10 cellular contexts compared by ENCODE assay signal in the genomic region with DNA sequence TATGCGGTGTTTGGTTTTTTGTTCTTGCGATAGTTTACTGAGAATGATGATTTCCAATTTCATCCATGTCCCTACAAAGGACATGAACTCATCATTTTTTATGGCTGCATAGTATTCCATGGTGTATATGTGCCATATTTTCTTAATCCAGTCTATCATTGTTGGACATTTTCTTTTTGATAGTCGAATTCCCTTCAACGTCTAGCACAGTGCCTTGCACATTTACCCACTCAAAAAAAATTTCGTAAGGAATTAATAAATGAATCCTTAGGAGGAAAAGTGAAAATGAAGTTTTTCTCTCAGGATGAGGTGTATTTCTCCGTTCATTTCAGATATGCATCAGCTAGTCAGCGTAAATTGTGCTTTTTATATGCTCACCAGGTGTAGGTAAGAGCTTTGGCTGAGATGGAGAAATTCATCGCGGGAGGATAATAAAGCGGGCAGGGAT. TPM values are rescaled to one million over a fixed set of nuclear protein-coding genes. Genes with fewer than 3 reads are reported as not detected.
DNase-seq lines count a peak whose midpoint lies in the region; ATAC-seq and TF ChIP-seq lines count a peak whose summit lies in the region.
"Not testable (repeated sequence)": the region's sequence is repeated elsewhere in the genome, so short reads cannot be mapped to it uniquely, and the experiment has no call there.
"Had no signal": no experiment of that assay in that cellular context is flagged by ENCODE, and none has a peak within 500 bp of the region (broad histone marks: within the 10 kb centered on the region; RNA-seq: fewer than 3 reads in every experiment).

No MANE protein-coding gene starts in this region.

- H3K4me1 Mint-ChIP-seq in Calu3 (ENCODE audit: low read depth, unreplicated experiment): peaks cover 30% of the 10 kb centered on the region
- H3K4me1 Mint-ChIP-seq in activated CD4-positive, alpha-beta memory T cell treated with anti-CD3 and anti-CD28 coated beads for 36 hours (ENCODE audit: low read depth): peaks cover 17% of the 10 kb centered on the region

- H2AFZ ChIP-seq in mesenchymal stem cell (ENCODE audit: low read depth, low read length): not testable (repeated sequence)

- ATAC-seq in psoas muscle, upper lobe of right lung: not testable (repeated sequence)

- H3K23ac ChIP-seq in mesenchymal stem cell (ENCODE audit: low read length in 2 of 2): not testable (repeated sequence)

- BruUV-seq in Calu3 (replicated peaks; lab: Mats Ljungman, UMichigan): not testable (repeated sequence)

- not testable (repeated sequence) for H2BK120ac ChIP-seq in mesenchymal stem cell (ENCODE audit: low read depth, low read length)

- peaks cover 30% of the 10 kb centered on the region for H3K36me3 Mint-ChIP-seq in Calu3 (ENCODE audit: insufficient read depth, unreplicated experiment)
- H3K36me3 Mint-ChIP-seq in activated CD4-positive, alpha-beta memory T cell treated with anti-CD3 and anti-CD28 coated beads for 36 hours: peaks cover 12% of the 10 kb centered on the region

- H3K9me3 Mint-ChIP-seq in Calu3 (ENCODE audit: low read depth, unreplicated experiment); activated CD4-positive, alpha-beta memory T cell treated with anti-CD3 and anti-CD28 coated beads for 36 hours: not testable (repeated sequence)

- not testable (repeated sequence) for H3K27me3 Mint-ChIP-seq in Calu3 (ENCODE audit: unreplicated experiment)
- peaks cover 22% of the 10 kb centered on the region for H3K27me3 Mint-ChIP-seq in activated CD4-positive, alpha-beta memory T cell treated with anti-CD3 and anti-CD28 coated beads for 36 hours

- H4K91ac ChIP-seq in mesenchymal stem cell (ENCODE audit: low read length): not testable (repeated sequence)

- H3K27ac ChIP-seq in breast epithelium: peak overlapping the region; percentile 79 to 88
- H3K27ac ChIP-seq in mesenchymal stem cell (ENCODE audit: low read length, poor library complexity, severe bottlenecking); psoas muscle; upper lobe of right lung: not testable (repeated sequence)

- H3K14ac ChIP-seq in mesenchymal stem cell (ENCODE audit: low read length in 2 of 2): not testable (repeated sequence)

- not testable (repeated sequence) for DNase-seq in Calu3; NB4 (ENCODE audit: low read depth); activated CD4-positive, alpha-beta memory T cell treated with anti-CD3 and anti-CD28 coated beads for 36 hours; breast epithelium (ENCODE audit: low spot score in 2 of 2); fibroblast of villous mesenchyme (ENCODE audit: low read depth); mesenchymal stem cell; psoas muscle; upper lobe of right lung

- H3K79me1 ChIP-seq in mesenchymal stem cell (replicated peaks; ENCODE audit: low read length, poor library complexity, severe bottlenecking): peaks cover 11% of the 10 kb centered on the region

- CTCF ChIA-PET in Calu3 (lab: Charles Lee): interaction anchor here (0.8 to 1.2 kb wide), 3 partner anchors 36 to 64 kb away, joined by 3 to 7 read pairs (median 3); no protein-coding TSS in a partner anchor
- CTCF ChIA-PET in activated CD4-positive, alpha-beta memory T cell treated with anti-CD3 and anti-CD28 coated beads for 36 hours (lab: Charles Lee): interaction anchor here (1.0 kb wide), 1 partner anchor 100 kb away, joined by 5 read pairs; no protein-coding TSS in a partner anchor

- not testable (repeated sequence) for H3K27me3 ChIP-seq in breast epithelium, upper lobe of right lung
- H3K27me3 ChIP-seq in mesenchymal stem cell (ENCODE audit: control insufficient read depth in 1 of 2, insufficient read depth in 1 of 2, low read length in 2 of 2) (peaks cover 3 to 11% of the 10 kb centered on the region in 2 experiments), psoas muscle (ENCODE audit: insufficient read depth in 3 of 3, low read length in 2 of 3) (peaks cover 0 to 16% (median 2%) of the 10 kb centered on the region in 3 donors)

- peak overlapping the region; percentile 91 for H3K27ac Mint-ChIP-seq in Calu3 (ENCODE audit: unreplicated experiment)
- not testable (repeated sequence) for H3K27ac Mint-ChIP-seq in activated CD4-positive, alpha-beta memory T cell treated with anti-CD3 and anti-CD28 coated beads for 36 hours

- WGBS in mesenchymal stem cell: 24% methylated on average over 7 of the region's 10 CpGs
- 20 to 23% (median 20%) methylated on average over 8 of the region's 10 CpGs for WGBS in psoas muscle, 3 donors

- H3K4me1 ChIP-seq in breast epithelium, upper lobe of right lung: not testable (repeated sequence)
- H3K4me1 ChIP-seq in mesenchymal stem cell (ENCODE audit: control insufficient read depth, insufficient read depth, low read depth, low read length) (peaks cover 11% of the 10 kb centered on the region), psoas muscle (peaks cover 19% of the 10 kb centered on the region)

- not testable (repeated sequence) for H3K4ac ChIP-seq in mesenchymal stem cell (ENCODE audit: low read depth in 1 of 2, low read length in 2 of 2)

- peak overlapping the region; percentile 88 for H3K9ac ChIP-seq in mesenchymal stem cell (ENCODE audit: low read length)

- not testable (repeated sequence) for H3K9me3 ChIP-seq in breast epithelium; mesenchymal stem cell (ENCODE audit: control insufficient read depth, low read length); psoas muscle; upper lobe of right lung

- TF ChIP-seq CTCF in Calu3 (IDR thresholded peaks at IDR 0.05; ENCODE audit: unreplicated experiment); NB4 (IDR thresholded peaks at IDR 0.05; ENCODE audit: low read depth, low read length); breast epithelium (IDR thresholded peaks at IDR 0.05); fibroblast of villous mesenchyme (IDR thresholded peaks at IDR 0.05; ENCODE audit: insufficient read depth, low read depth, low read length); psoas muscle (IDR thresholded peaks at IDR 0.05); upper lobe of right lung (IDR thresholded peaks at IDR 0.05): not testable (repeated sequence)

- not testable (repeated sequence) for H2BK12ac ChIP-seq in mesenchymal stem cell (ENCODE audit: low read length in 2 of 2)

- POLR2A ChIA-PET in activated CD4-positive, alpha-beta memory T cell treated with anti-CD3 and anti-CD28 coated beads for 36 hours (lab: Charles Lee): interaction anchor here (1.0 kb wide), 1 partner anchor 571 kb away, joined by 3 read pairs; a partner anchor contains a TSS

- H3K4me3 ChIP-seq in NB4 (ENCODE audit: low read depth, low read length): peak overlapping the region; percentile 90
- peak overlapping the region; percentile 52 to 74 (median 68) for H3K4me3 ChIP-seq in breast epithelium
- H3K4me3 ChIP-seq in fibroblast of villous mesenchyme (ENCODE audit: low read depth, low read length): peak overlapping the region; percentile 93
- peak overlapping the region in 1 of 2 experiments; percentile 97 for H3K4me3 ChIP-seq in mesenchymal stem cell (ENCODE audit: insufficient read depth in 1 of 2, low read depth in 1 of 2, low read length in 2 of 2)
- peak overlapping the region; percentile 61 for H3K4me3 ChIP-seq in psoas muscle
- peak overlapping the region; percentile 56 for H3K4me3 ChIP-seq in upper lobe of right lung

- H2BK15ac ChIP-seq in mesenchymal stem cell (ENCODE audit: low read depth, poor library complexity, severe bottlenecking): not testable (repeated sequence)

- intact Hi-C loops in Calu3 (cut with micrococcal nuclease; ENCODE audit: unreplicated experiment): loop anchor here (5.0 kb wide), 1 partner anchor 99 kb away; no protein-coding TSS in a partner anchor
- intact Hi-C loops in activated CD4-positive, alpha-beta memory T cell treated with anti-CD3 and anti-CD28 coated beads for 36 hours (cut with micrococcal nuclease): loop anchor here (5.0 kb wide), 1 partner anchor 51 kb away; no protein-coding TSS in a partner anchor
- intact Hi-C loops in breast epithelium (cut with DNase I; ENCODE audit: low total_unique reads); psoas muscle (cut with DNase I); upper lobe of right lung (cut with DNase I): not testable (repeated sequence)

- TF ChIP-seq POLR2A in NB4 (IDR thresholded peaks at IDR 0.05; ENCODE audit: extremely low read depth, insufficient read length); breast epithelium (IDR thresholded peaks at IDR 0.05): not testable (repeated sequence)

- H2AK5ac ChIP-seq in mesenchymal stem cell (ENCODE audit: low read length, severe bottlenecking): not testable (repeated sequence)

- not testable (repeated sequence) for H3K18ac ChIP-seq in mesenchymal stem cell (ENCODE audit: low read depth in 1 of 2, low read length in 2 of 2)

- H4K8ac ChIP-seq in mesenchymal stem cell (ENCODE audit: low read length): not testable (repeated sequence)

- not testable (repeated sequence) for H2BK5ac ChIP-seq in mesenchymal stem cell (ENCODE audit: low read depth, low read length, poor library complexity, severe bottlenecking)

- not testable (repeated sequence) for H3K36me3 ChIP-seq in breast epithelium; mesenchymal stem cell (ENCODE audit: control insufficient read depth in 1 of 2, insufficient read depth in 2 of 2, low read depth in 1 of 2, low read length in 2 of 2); psoas muscle (ENCODE audit: insufficient read depth in 1 of 2, low read depth in 1 of 2); upper lobe of right lung

- H3K4me3 Mint-ChIP-seq in Calu3 (ENCODE audit: low read depth, unreplicated experiment): peak overlapping the region; percentile 90
- H3K4me3 Mint-ChIP-seq in activated CD4-positive, alpha-beta memory T cell treated with anti-CD3 and anti-CD28 coated beads for 36 hours: peak overlapping the region; percentile 86

- H3K4me2 ChIP-seq in mesenchymal stem cell (ENCODE audit: low read length, poor library complexity, severe bottlenecking): peak overlapping the region; percentile 78

RNA-seq across cellular contexts. Expression of a gene that starts 0.4 kb away (rescaled TPM):
- total RNA-seq in Calu3 (2022) (155 and 199 TPM in 2 replicates), breast epithelium (10 to 100 TPM in 2 of 3 donors, 1 to 10 TPM in 1; 6.1 to 54.7 (median 17.7) TPM), fibroblast of villous mesenchyme (80.7 and 184 TPM in 2 replicates), psoas muscle (1 to 10 TPM; 1.3 to 5.1 (median 3.6) TPM), upper lobe of right lung (51.7 TPM)
- 100 to 1,000 TPM; 138 to 143 TPM for total RNA-seq in activated CD4-positive, alpha-beta memory T cell treated with anti-CD3 and anti-CD28 coated beads for 36 hours
- polyA plus RNA-seq in mesenchymal stem cell (2013, experiment 1 of 2): 73.6 TPM
- 72.3 TPM for polyA plus RNA-seq in mesenchymal stem cell (2013, experiment 2 of 2)
- 1 to 10 TPM; 1.4 to 3.1 (median 2.7) TPM for polyA plus RNA-seq in psoas muscle

RNA-seq across cellular contexts. Expression of a gene that starts 57.3 kb away (rescaled TPM):
- total RNA-seq in Calu3 (2022) (not detected in 2 replicates), breast epithelium (100 to 1,000 TPM in 1 of 3 donors, 10 to 100 TPM in 1, under 1 TPM in 1; 0.16 to 142 (median 23.0) TPM), fibroblast of villous mesenchyme (not detected in 2 replicates), psoas muscle (10 to 100 TPM in 2 of 4 donors, 1 to 10 TPM in 2; 1.7 to 55.2 (median 17.5) TPM), upper lobe of right lung (not detected)
- not detected for total RNA-seq in activated CD4-positive, alpha-beta memory T cell treated with anti-CD3 and anti-CD28 coated beads for 36 hours
- not detected for polyA plus RNA-seq in mesenchymal stem cell (2013, experiment 1 of 2)
- polyA plus RNA-seq in mesenchymal stem cell (2013, experiment 2 of 2): not detected
- polyA plus RNA-seq in psoas muscle: 10 to 100 TPM in 2 of 3 donors, under 1 TPM in 1; 0.10 to 14.4 (median 14.1) TPM
- total RNA-seq: occipital lobe, RPMI7951 had no signal
